10 cellular contexts compared by ENCODE assay signal in the genomic region with DNA sequence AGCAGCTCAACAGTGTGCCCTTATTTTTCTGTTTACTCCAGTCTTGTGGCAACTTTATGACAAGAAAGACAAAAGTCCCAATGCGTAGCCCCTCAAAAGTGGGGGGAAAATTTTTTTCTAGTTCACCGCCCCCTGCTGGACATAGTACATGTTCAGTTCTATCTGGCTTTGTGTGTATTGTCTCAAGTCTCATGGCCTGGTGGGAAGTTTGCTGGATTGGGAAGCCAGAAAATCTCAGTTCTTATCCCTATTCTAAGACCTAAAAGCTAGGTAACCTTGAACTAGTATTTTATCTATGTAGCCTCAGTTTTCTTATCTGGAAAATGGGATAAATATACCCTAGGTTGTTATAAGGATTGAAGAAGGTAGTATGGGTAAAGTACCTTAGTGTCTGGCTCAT. TPM values are rescaled to one million over a fixed set of nuclear protein-coding genes. Genes with fewer than 3 reads are reported as not detected.
DNase-seq lines count a peak whose midpoint lies in the region; ATAC-seq and TF ChIP-seq lines count a peak whose summit lies in the region.
"Had no signal": no experiment of that assay in that cellular context is flagged by ENCODE, and none has a peak within 500 bp of the region (broad histone marks: within the 10 kb centered on the region; RNA-seq: fewer than 3 reads in every experiment).

No MANE protein-coding gene starts in this region.

- no peak overlapping the region for H3K4me3 Mint-ChIP-seq in CD4-positive, alpha-beta T cell
- no peak overlapping the region for H3K4me3 Mint-ChIP-seq in activated naive CD8-positive, alpha-beta T cell treated with anti-CD3 and anti-CD28 coated beads for 36 hours

- H2AK5ac ChIP-seq in mesendoderm (ENCODE audit: low read length) = no peak overlapping the region

- H3K4me1 Mint-ChIP-seq in CD4-positive, alpha-beta T cell (ENCODE audit: low read depth) = peaks cover 17% of the 10 kb centered on the region
- H3K4me1 Mint-ChIP-seq in activated naive CD8-positive, alpha-beta T cell treated with anti-CD3 and anti-CD28 coated beads for 36 hours = peaks cover 12% of the 10 kb centered on the region

- no peak overlapping the region for H3K27ac Mint-ChIP-seq in CD4-positive, alpha-beta T cell
- H3K27ac Mint-ChIP-seq in activated naive CD8-positive, alpha-beta T cell treated with anti-CD3 and anti-CD28 coated beads for 36 hours = no peak overlapping the region

- peaks cover 80% of the 10 kb centered on the region for H3K36me3 Mint-ChIP-seq in CD4-positive, alpha-beta T cell (ENCODE audit: low read depth)
- peaks cover 7% of the 10 kb centered on the region for H3K36me3 Mint-ChIP-seq in activated naive CD8-positive, alpha-beta T cell treated with anti-CD3 and anti-CD28 coated beads for 36 hours

- CTCF ChIA-PET in CD4-positive, alpha-beta T cell (lab: Charles Lee) = interaction anchor here (0.8 to 2.0 kb wide), 8 partner anchors 8 to 61 kb away, joined by 3 to 4 read pairs (median 3); a partner anchor contains a TSS

- intact Hi-C loops in CD4-positive, alpha-beta T cell (cut with DNase I, micrococcal nuclease) = loop anchor here (1.0 to 10.0 kb wide), 3 partner anchors 55 to 173 kb away; a partner anchor contains a TSS

- POLR2A ChIA-PET in CD4-positive, alpha-beta T cell (lab: Charles Lee) = no interaction called here

- H2BK15ac ChIP-seq in mesendoderm (replicated peaks; ENCODE audit: low read depth) = no peak overlapping the region

- H3K9me3 Mint-ChIP-seq in CD4-positive, alpha-beta T cell = no peaks in the 10 kb centered on the region
- no peaks in the 10 kb centered on the region for H3K9me3 Mint-ChIP-seq in activated naive CD8-positive, alpha-beta T cell treated with anti-CD3 and anti-CD28 coated beads for 36 hours

- H3K79me2 ChIP-seq in KMS-11 (ENCODE audit: insufficient read depth, low read depth) = no peaks in the 10 kb centered on the region
- no peaks in the 10 kb centered on the region for H3K79me2 ChIP-seq in mesendoderm (ENCODE audit: control insufficient read depth, insufficient read depth, low read length)

- H3K4me1 ChIP-seq in KMS-11 (ENCODE audit: low read depth, poor library complexity, severe bottlenecking) (no peaks in the 10 kb centered on the region), mesendoderm (ENCODE audit: control insufficient read depth, low read depth, low read length) (no peaks in the 10 kb centered on the region)

- H4K20me1 ChIP-seq in KMS-11 (ENCODE audit: insufficient read depth) = no peaks in the 10 kb centered on the region

- no peak overlapping the region for H2BK5ac ChIP-seq in mesendoderm (ENCODE audit: low read length)

- H3K4me2 ChIP-seq in KMS-11 (no peak overlapping the region), mesendoderm (ENCODE audit: low read length) (no peak overlapping the region)

- no peaks in the 10 kb centered on the region for H3K9me3 ChIP-seq in CD4-positive, alpha-beta T cell (ENCODE audit: control insufficient read depth, low read length)
- H3K9me3 ChIP-seq: thyroid gland had no signal

- H3K27me3 Mint-ChIP-seq in CD4-positive, alpha-beta T cell = no peaks in the 10 kb centered on the region
- no peaks in the 10 kb centered on the region for H3K27me3 Mint-ChIP-seq in activated naive CD8-positive, alpha-beta T cell treated with anti-CD3 and anti-CD28 coated beads for 36 hours

- peak in 7 of 10 experiments; percentile 16 to 26 (median 22) for DNase-seq in CD4-positive, alpha-beta T cell
- DNase-seq in activated naive CD8-positive, alpha-beta T cell treated with anti-CD3 and anti-CD28 coated beads for 36 hours = peak; percentile 19
- DNase-seq in mesendoderm = peak; percentile 29
- DNase-seq in DMS153 treated with DMSO at 0.1 percent for 48 hours (lab: John Stamatoyannopoulos, UW; ENCODE audit: unreplicated experiment) = no peak
- no peak for DNase-seq in NCI-H1105 treated with DMSO at 0.1 percent for 48 hours (lab: John Stamatoyannopoulos, UW)
- DNase-seq: NCI-H1694 treated with DMSO at 0.1 percent for 48 hours, thyroid gland had no signal

- no peaks in the 10 kb centered on the region for H3K27me3 ChIP-seq in CD4-positive, alpha-beta T cell (ENCODE audit: control insufficient read depth, insufficient read depth, low read length)
- no peaks in the 10 kb centered on the region for H3K27me3 ChIP-seq in KMS-11 (ENCODE audit: insufficient read depth, low read depth)
- H3K27me3 ChIP-seq in mesendoderm (ENCODE audit: insufficient read depth, low read length, poor library complexity) = no peaks in the 10 kb centered on the region
- H3K27me3 ChIP-seq: thyroid gland had no signal

- H3K9ac ChIP-seq in KMS-11 = no peak overlapping the region
- no peak overlapping the region for H3K9ac ChIP-seq in mesendoderm (ENCODE audit: low read length)

- no peak overlapping the region for H3K23ac ChIP-seq in mesendoderm (ENCODE audit: low read length)

- no peak overlapping the region for H3K56ac ChIP-seq in mesendoderm (ENCODE audit: low read length)

- H3K36me3 ChIP-seq in KMS-11 (ENCODE audit: insufficient read depth) (no peaks in the 10 kb centered on the region; the same call in 1 of the 2 replicates), mesendoderm (ENCODE audit: control insufficient read depth, insufficient read depth, low read length) (no peaks in the 10 kb centered on the region)

- no peak overlapping the region for H3K18ac ChIP-seq in mesendoderm (ENCODE audit: low read length)

- H4K8ac ChIP-seq in mesendoderm (ENCODE audit: low read depth, low read length) = no peak overlapping the region

- H3K27ac ChIP-seq in CD4-positive, alpha-beta T cell (ENCODE audit: low read depth, low read length) = no peak overlapping the region
- H3K27ac ChIP-seq in KMS-11 (no peak overlapping the region), mesendoderm (ENCODE audit: low read depth, low read length) (no peak overlapping the region)
- H3K27ac ChIP-seq: thyroid gland had no signal

- H3K4me3 ChIP-seq in KMS-11 (IDR thresholded peaks at IDR 0.05; ENCODE audit: insufficient read depth, low read depth, low read length) = no peak overlapping the region
- H3K4me3 ChIP-seq in mesendoderm (ENCODE audit: low read length) = no peak overlapping the region
- H3K4me3 ChIP-seq: thyroid gland had no signal

- H2AFZ ChIP-seq in KMS-11 (ENCODE audit: low read depth) = no peak overlapping the region

- no peaks in the 10 kb centered on the region for H3K79me1 ChIP-seq in mesendoderm (ENCODE audit: low read length)

- no CpG with 5 or more reads among the region's 2 CpGs for WGBS in mesendoderm (ENCODE audit: extremely low coverage, insufficient coverage, low lambda C conversion rate)

- no peak overlapping the region for H2BK120ac ChIP-seq in mesendoderm (ENCODE audit: low read depth, low read length)

- H4K5ac ChIP-seq in mesendoderm (ENCODE audit: low read length) = no peak overlapping the region

- no peak for ATAC-seq in CD4-positive, alpha-beta T cell (ENCODE audit: poor library complexity)
- no peak for ATAC-seq in HG02623 (IDR thresholded peaks at IDR 0.05; ENCODE audit: unreplicated experiment)
- no peak for ATAC-seq in GM21447 (IDR thresholded peaks at IDR 0.05; ENCODE audit: unreplicated experiment)

- TF ChIP-seq CTCF in CD4-positive, alpha-beta T cell (IDR thresholded peaks at IDR 0.05) = peak; percentile 74
- TF ChIP-seq CTCF in KMS-11 (conservative IDR thresholded peaks at IDR 0.05; ENCODE audit: low read depth, low read length) = peak; percentile 89

- no peak overlapping the region for H3K4ac ChIP-seq in mesendoderm (ENCODE audit: low read depth, low read length)

RNA-seq across cellular contexts. Expression of a gene that starts 55.8 kb away (rescaled TPM):
- 10 to 100 TPM; 70.5 to 73.5 TPM for total RNA-seq in CD4-positive, alpha-beta T cell
- 10 to 100 TPM; 14.3 to 17.4 TPM for total RNA-seq in activated naive CD8-positive, alpha-beta T cell treated with anti-CD3 and anti-CD28 coated beads for 36 hours
- 11.7 TPM for polyA plus RNA-seq in mesendoderm (2013, experiment 1 of 2)
- polyA plus RNA-seq in mesendoderm (2013, experiment 2 of 2) = 11.7 TPM

RNA-seq across cellular contexts. Expression of a gene that starts 56.9 kb away (rescaled TPM):
- total RNA-seq in CD4-positive, alpha-beta T cell = 10 to 100 TPM; 24.1 to 24.9 TPM
- 10 to 100 TPM; 19.8 to 20.9 TPM for total RNA-seq in activated naive CD8-positive, alpha-beta T cell treated with anti-CD3 and anti-CD28 coated beads for 36 hours
- polyA plus RNA-seq in mesendoderm (2013, experiment 1 of 2) = 25.9 TPM
- polyA plus RNA-seq in mesendoderm (2013, experiment 2 of 2) = 26.2 TPM

Comparison
In these comparisons a context has a peak if more than half of its experiments do, and no peak if none do; other contexts are left out.
1. DNase-seq: peak in CD4-positive, alpha-beta T cell (7 of 10), activated naive CD8-positive, alpha-beta T cell treated with anti-CD3 and anti-CD28 coated beads for 36 hours (single experiment) and mesendoderm (single experiment); none in DMS153 treated with DMSO at 0.1 percent for 48 hours (single experiment) and NCI-H1105 treated with DMSO at 0.1 percent for 48 hours (single experiment).